In genomic region chr22:24106385-24107381, GRCh38 we compare ENCODE assay signal across 8 cellular contexts.
DNase-seq lines count a peak whose midpoint lies in the region; ATAC-seq and TF ChIP-seq lines count a peak whose summit lies in the region.

No MANE protein-coding gene starts in this region.

- peak; percentile 25 for TF ChIP-seq CTCF in GM12865 (IDR thresholded peaks at IDR 0.05; ENCODE audit: insufficient read depth, low read depth, low read length, missing control alignments)
- TF ChIP-seq CTCF in cardiac fibroblast (IDR thresholded peaks at IDR 0.05; ENCODE audit: low read depth, low read length) = peak; percentile 1
- TF ChIP-seq CTCF in osteocyte (IDR thresholded peaks at IDR 0.05) = peak; percentile 46

- H3K9me3 Mint-ChIP-seq in osteocyte (ENCODE audit: unreplicated experiment) = peaks cover 4% of the 10 kb centered on the region

- no peak overlapping the region for H3K4me3 Mint-ChIP-seq in osteocyte (ENCODE audit: unreplicated experiment)

- H3K36me3 Mint-ChIP-seq in osteocyte (ENCODE audit: unreplicated experiment) = peaks cover 14% of the 10 kb centered on the region

- no peaks in the 10 kb centered on the region for H3K4me1 Mint-ChIP-seq in osteocyte (ENCODE audit: unreplicated experiment)

- ATAC-seq in SK-N-SH treated with all-trans-retinoic acid at 6 μM for 48 hours (peak; percentile 60), GM19035 (IDR thresholded peaks at IDR 0.05; ENCODE audit: unreplicated experiment) (no peak), HG02623 (IDR thresholded peaks at IDR 0.05; ENCODE audit: unreplicated experiment) (no peak), GM18909 (IDR thresholded peaks at IDR 0.05; ENCODE audit: poor library complexity, unreplicated experiment) (no peak)

- DNase-seq in GM12865 (ENCODE audit: low read depth) (peak; percentile 71), cardiac fibroblast (ENCODE audit: low read depth in 2 of 2) (peak in 1 of 2 donors; percentile 13), osteocyte (ENCODE audit: extremely low spot score, unreplicated experiment) (no peak), AG08396 (ENCODE audit: low spot score) (no peak)

- H3K27me3 Mint-ChIP-seq in osteocyte (ENCODE audit: unreplicated experiment) = no peaks in the 10 kb centered on the region

- no peak overlapping the region for H3K27ac Mint-ChIP-seq in osteocyte (ENCODE audit: unreplicated experiment)

- H3K4me3 ChIP-seq in GM12865 (ENCODE audit: low read depth, low read length) (no peak overlapping the region), cardiac fibroblast (replicated peaks in 1 of 2; ENCODE audit: low read depth in 2 of 2, low read length in 2 of 2) (no peak overlapping the region)

TF ChIP-seq in SK-N-SH treated with all-trans-retinoic acid at 6 μM for 48 hours, 23 proteins besides CTCF, POLR2A, EP300 and RAD21:
- TF ChIP-seq TSHZ2 (CRISPR knock-in tag; IDR thresholded peaks at IDR 0.05) (no peak), PATZ1 (CRISPR knock-in tag; IDR thresholded peaks at IDR 0.05; ENCODE audit: borderline replicate concordance) (no peak)
